Comparison of ENCODE assay signal across 8 cellular contexts in the genomic region with DNA sequence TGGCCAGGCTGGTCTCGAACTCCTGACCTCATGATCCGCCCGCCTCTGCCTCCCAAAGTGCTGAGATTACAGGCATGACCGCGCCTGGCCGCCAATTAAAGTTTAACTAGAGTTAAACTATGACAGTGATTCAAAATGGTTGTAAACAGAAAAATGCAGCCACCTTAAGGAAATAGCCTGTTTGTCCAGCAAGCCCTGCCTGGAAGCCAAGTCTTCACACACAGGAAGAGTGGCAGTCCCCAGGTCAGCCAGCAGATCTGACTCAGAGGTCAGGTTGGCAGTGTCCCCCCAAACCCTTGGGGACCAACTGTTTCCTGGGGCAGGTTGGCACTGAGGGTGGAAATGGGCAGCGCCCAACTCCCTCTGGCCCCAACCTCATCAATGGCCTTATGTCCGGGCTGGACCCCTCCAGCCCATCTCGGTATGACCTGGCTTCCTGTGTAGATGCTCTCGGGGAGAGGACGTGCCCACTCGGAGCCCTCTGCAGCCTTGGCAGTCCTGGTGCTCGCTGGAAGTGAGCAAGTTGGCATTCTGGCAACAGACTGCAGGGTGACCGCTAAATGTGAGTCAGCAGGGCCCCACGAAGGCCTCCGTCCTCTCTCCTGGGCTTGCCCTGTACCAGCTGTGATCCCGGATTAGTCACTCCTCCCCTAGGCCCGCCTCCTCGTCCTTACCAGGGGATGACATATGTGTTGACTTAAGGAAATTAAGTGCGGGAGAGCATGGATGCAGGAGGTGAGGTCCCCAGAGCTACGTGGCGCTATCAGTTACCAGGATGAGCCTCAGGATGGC. TPM values are rescaled to one million over a fixed set of nuclear protein-coding genes. Genes with fewer than 3 reads are reported as not detected.
DNase-seq lines count a peak whose midpoint lies in the region; ATAC-seq and TF ChIP-seq lines count a peak whose summit lies in the region.

No MANE protein-coding gene starts in this region.

- H3K27me3 ChIP-seq in spleen (replicated peaks in 1 of 7) = no peaks in the 10 kb centered on the region

- 30 to 39% (median 31%) methylated on average over 17 to 22 of the region's 22 CpGs for WGBS in spleen, 5 donors

- DNase-seq in NCI-H2227 (lab: John Stamatoyannopoulos, UW; ENCODE audit: unreplicated experiment) = peak; percentile 72
- peak; percentile 75 for DNase-seq in cerebellum (ENCODE audit: low spot score)
- peak; percentile 93 for DNase-seq in islet precursor cell
- DNase-seq in spleen = peak; percentile 92

- H3K36me3 ChIP-seq in spleen = peaks cover 0 to 10% (median 0%) of the 10 kb centered on the region in 6 donors

- no peaks in the 10 kb centered on the region for H3K9me3 ChIP-seq in spleen

- H3K4me1 ChIP-seq in spleen = peaks cover 9 to 61% (median 26%) of the 10 kb centered on the region in 6 donors

- peak in 1 of 3 donors; percentile 1 for TF ChIP-seq POLR2A in spleen (IDR thresholded peaks at IDR 0.05)

- intact Hi-C loops in spleen (cut with DNase I; ENCODE audit: low total_unique reads) = loop anchor here (10.0 kb wide), 2 partner anchors 62 to 142 kb away; no protein-coding TSS in a partner anchor

- TF ChIP-seq CTCF in 22Rv1 (IDR thresholded peaks at IDR 0.05) = no peak
- TF ChIP-seq CTCF in WI38 (IDR thresholded peaks at IDR 0.05; ENCODE audit: low read depth, low read length) = no peak
- TF ChIP-seq CTCF in spleen (IDR thresholded peaks at IDR 0.05 in 8 of 11, conservative IDR thresholded peaks at IDR 0.05 in 3 of 11) = no peak

- ATAC-seq in GM18517 (IDR thresholded peaks at IDR 0.05; ENCODE audit: unreplicated experiment) (peak; percentile 48), HG03103 (IDR thresholded peaks at IDR 0.05; ENCODE audit: low read depth, unreplicated experiment) (peak; percentile 40)

- peak overlapping the region; percentile 62 for H3K4me3 ChIP-seq in WI38 (ENCODE audit: low read depth, low read length)
- H3K4me3 ChIP-seq in spleen = peak overlapping the region; percentile 34 to 79 (median 50)

- H3K27ac ChIP-seq in 22Rv1 = peak overlapping the region; percentile 73
- peak overlapping the region; percentile 84 to 97 (median 94) for H3K27ac ChIP-seq in spleen

RNA-seq across cellular contexts. Expression of a gene that starts 9.7 kb away (rescaled TPM):
- 210 TPM for total RNA-seq in cerebellum
- total RNA-seq in spleen = 100 to 1,000 TPM; 372 to 546 (median 415) TPM
- polyA plus RNA-seq in spleen = 100 to 1,000 TPM; 196 to 330 (median 302) TPM

RNA-seq across cellular contexts. Expression of a gene that starts 13.8 kb away (rescaled TPM):
- total RNA-seq in cerebellum = 10.8 TPM
- 10 to 100 TPM; 28.3 to 49.4 (median 33.7) TPM for total RNA-seq in spleen
- 10 to 100 TPM in 1 of 3 donors, 1 to 10 TPM in 2; 8.5 to 18.4 (median 9.2) TPM for polyA plus RNA-seq in spleen

RNA-seq across cellular contexts. Expression of a gene that starts 20.1 kb away (rescaled TPM):
- total RNA-seq in cerebellum (23.9 TPM), spleen (10 to 100 TPM; 22.4 to 30.4 (median 27.9) TPM)
- 10 to 100 TPM; 17.6 to 22.0 (median 21.7) TPM for polyA plus RNA-seq in spleen

RNA-seq across cellular contexts. Expression of a gene that starts 20.5 kb away (rescaled TPM):
- not detected for total RNA-seq in cerebellum
- 1 to 10 TPM in 3 of 7 donors, under 1 TPM in 3, not detected in 1; 0.34 to 1.5 (median 0.87) TPM for total RNA-seq in spleen
- polyA plus RNA-seq in spleen = 1 to 10 TPM in 1 of 3 donors, under 1 TPM in 1, not detected in 1; 0.42 to 1.4 TPM

RNA-seq across cellular contexts. Expression of a gene that starts 28.1 kb away (rescaled TPM):
- total RNA-seq in cerebellum (4.5 TPM), spleen (10 to 100 TPM; 32.2 to 89.7 (median 60.7) TPM)
- polyA plus RNA-seq in spleen = 10 to 100 TPM; 41.3 to 49.8 (median 42.3) TPM

Comparison
In these comparisons a context has a peak if more than half of its experiments do, and no peak if none do; other contexts are left out.
1. Peak in every context shown above with its lines: DNase-seq, ATAC-seq, H3K4me3 ChIP-seq and H3K27ac ChIP-seq.